ENCODE assay signal across 19 cellular contexts in the genomic region with DNA sequence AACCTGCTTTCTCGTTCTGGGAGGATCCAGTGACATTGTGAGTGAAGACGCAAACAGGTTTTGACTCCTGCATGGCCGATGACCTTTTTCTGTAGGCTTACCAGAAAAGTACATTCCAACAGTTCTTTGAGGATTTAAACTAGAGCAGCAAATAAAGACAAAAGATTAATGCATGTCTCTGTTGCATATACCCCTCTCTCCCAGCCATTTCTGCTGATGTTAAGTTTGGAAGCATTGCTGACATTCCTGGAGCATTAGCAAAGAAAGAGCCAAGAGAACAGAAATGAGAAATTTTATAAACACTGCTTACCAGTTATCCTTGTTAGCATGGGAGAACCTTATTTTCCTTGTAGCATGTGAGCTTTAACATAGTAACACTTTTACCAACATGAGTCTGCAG. TPM values are rescaled to one million over a fixed set of nuclear protein-coding genes. Genes with fewer than 3 reads are reported as not detected.
DNase-seq lines count a peak whose midpoint lies in the region; ATAC-seq and TF ChIP-seq lines count a peak whose summit lies in the region.
"Had no signal": no experiment of that assay in that cellular context is flagged by ENCODE, and none has a peak within 500 bp of the region (broad histone marks: within the 10 kb centered on the region; RNA-seq: fewer than 3 reads in every experiment).

No MANE protein-coding gene starts in this region.

- dilution Hi-C loops in IMR-90 (cut with HindIII; ENCODE audit: low sequenced_read_pairs, unreplicated experiment) = no loop called here

- POLR2A ChIA-PET in IMR-90 (lab: Charles Lee; ENCODE audit: unreplicated experiment) = no interaction called here

- no peak for TF ChIP-seq RAD21 in IMR-90 (IDR thresholded peaks at IDR 0.05; ENCODE audit: low read length)

- DNase-seq in AG08396 (ENCODE audit: low spot score) (peak; percentile 42), IMR-90 (peak; percentile 91), choroid plexus epithelial cell (ENCODE audit: low read depth) (peak; percentile 90), left lung (no peak), NOMO-1 treated with dmso at 0.1 percent for 144 hours (lab: John Stamatoyannopoulos, UW; ENCODE audit: unreplicated experiment) (no peak), posterior cingulate gyrus (no peak), NCI-H446 treated with DMSO at 0.1 percent for 48 hours (lab: John Stamatoyannopoulos, UW) (no peak)
- DNase-seq in activated naive CD4-positive, alpha-beta T cell treated with anti-CD3 and anti-CD28 coated beads for 36 hours = no peak
- DNase-seq: ACHN; activated T-cell treated with anti-CD3 and anti-CD28 coated beads, Interleukin-2, amount 50 U/mL, for 4 hours; Calu3; GF-D8; head of caudate nucleus; NCI-H1694 treated with DMSO at 0.1 percent for 48 hours; OCI-M1; pancreas; small intestine; stimulated activated naive CD4-positive, alpha-beta T cell treated with Interleukin-2 at 50 U/mL for 16 hours had no signal

- peak overlapping the region; percentile 91 for H3K14ac ChIP-seq in IMR-90 (replicated peaks; ENCODE audit: low read depth, low read length)

- H3K4me1 ChIP-seq in IMR-90 (ENCODE audit: control insufficient read depth, insufficient read depth, low read length) (peaks cover 12% of the 10 kb centered on the region), left lung (peaks cover 3 to 9% of the 10 kb centered on the region in 2 donors)
- H3K4me1 ChIP-seq: pancreas, vagina had no signal

- H4K8ac ChIP-seq in IMR-90 (ENCODE audit: low read depth in 2 of 2, low read length in 2 of 2) = peak overlapping the region; percentile 45 to 97; a peak in 3 of 4 replicates

- no peak overlapping the region for H3K4me3 Mint-ChIP-seq in activated naive CD4-positive, alpha-beta T cell treated with anti-CD3 and anti-CD28 coated beads for 36 hours
- H3K4me3 Mint-ChIP-seq: activated T-cell treated with anti-CD3 and anti-CD28 coated beads, Interleukin-2, amount 50 U/mL, for 4 hours had no signal

- in situ Hi-C loops in IMR-90 (cut with MboI; ENCODE audit: low sequenced_read_pairs) = no loop called here

- TF ChIP-seq CTCF in IMR-90 (conservative IDR thresholded peaks at IDR 0.05; ENCODE audit: low read depth, low read length) = no peak
- no peak for TF ChIP-seq CTCF in choroid plexus epithelial cell (conservative IDR thresholded peaks at IDR 0.05; ENCODE audit: low read depth, low read length)
- no peak for TF ChIP-seq CTCF in left lung (IDR thresholded peaks at IDR 0.05)

- no peaks in the 10 kb centered on the region for H3K27me3 Mint-ChIP-seq in activated naive CD4-positive, alpha-beta T cell treated with anti-CD3 and anti-CD28 coated beads for 36 hours (ENCODE audit: low read depth)

- WGBS in IMR-90 (ENCODE audit: extremely low coverage in 2 of 2, insufficient read length in 1 of 2), 2 experiments = 60% methylated on average over 1 of the region's 3 CpGs; no CpG with 5 or more reads in 1 of the 2 experiments

- H4K20me1 ChIP-seq in IMR-90 (ENCODE audit: insufficient read depth, low read length) = no peaks in the 10 kb centered on the region

- no peaks in the 10 kb centered on the region for H3K9me3 Mint-ChIP-seq in activated naive CD4-positive, alpha-beta T cell treated with anti-CD3 and anti-CD28 coated beads for 36 hours
- H3K9me3 Mint-ChIP-seq: activated T-cell treated with anti-CD3 and anti-CD28 coated beads, Interleukin-2, amount 50 U/mL, for 4 hours had no signal

- H3K23ac ChIP-seq in IMR-90 (ENCODE audit: low read depth, low read length) = peak overlapping the region; percentile 77; the same call in 1 of the 2 replicates

- H2AFZ ChIP-seq in IMR-90 (replicated peaks; ENCODE audit: low read length, poor library complexity) = no peak overlapping the region

- ATAC-seq in IMR-90 (ENCODE audit: low read depth) (peak; percentile 98), left lung (no peak)
- ATAC-seq: activated T-cell treated with anti-CD3 and anti-CD28 coated beads, Interleukin-2, amount 50 U/mL, for 4 hours; pancreas had no signal

- peak overlapping the region; percentile 92; the same call in 1 of the 2 replicates for H2AK5ac ChIP-seq in IMR-90 (ENCODE audit: low read depth, low read length)

- H2AK9ac ChIP-seq in IMR-90 (replicated peaks; ENCODE audit: low read depth, low read length, poor library complexity) = no peak overlapping the region

- H2BK120ac ChIP-seq in IMR-90 (ENCODE audit: low read depth, low read length) = peak overlapping the region; percentile 95

- peak overlapping the region; percentile 99 for H2BK5ac ChIP-seq in IMR-90 (ENCODE audit: low read depth, low read length, poor library complexity, severe bottlenecking)

- peak overlapping the region; percentile 98 for H3K18ac ChIP-seq in IMR-90 (ENCODE audit: low read depth, low read length)

- peak overlapping the region; percentile 87 for H2BK15ac ChIP-seq in IMR-90 (ENCODE audit: low read depth, low read length)

- peak overlapping the region; percentile 98 for H3K4ac ChIP-seq in IMR-90 (ENCODE audit: low read depth, low read length)

- H3K9ac ChIP-seq in IMR-90 (ENCODE audit: low read depth, low read length) = peak overlapping the region; percentile 65; the same call in 1 of the 2 replicates

- H3K27me3 ChIP-seq in IMR-90 (ENCODE audit: control insufficient read depth, insufficient read depth, low read length) (no peaks in the 10 kb centered on the region), left lung (no peaks in the 10 kb centered on the region)
- H3K27me3 ChIP-seq: pancreas, vagina had no signal

- H4K91ac ChIP-seq in IMR-90 (ENCODE audit: insufficient read depth, low read depth, low read length) = peak overlapping the region; percentile 98

- H2BK20ac ChIP-seq in IMR-90 (ENCODE audit: low read depth, low read length) = peak overlapping the region; percentile 95

- H4K5ac ChIP-seq in IMR-90 (ENCODE audit: low read depth, low read length) = peak overlapping the region; percentile 98

- no peak for TF ChIP-seq POLR2A in IMR-90 (IDR thresholded peaks at IDR 0.05; ENCODE audit: low read depth, low read length)

- H3K9me3 ChIP-seq in IMR-90 (ENCODE audit: control insufficient read depth, insufficient read depth, low read length) (no peaks in the 10 kb centered on the region), left lung (no peaks in the 10 kb centered on the region)
- H3K9me3 ChIP-seq: pancreas, vagina had no signal

- H3K4me1 Mint-ChIP-seq in activated naive CD4-positive, alpha-beta T cell treated with anti-CD3 and anti-CD28 coated beads for 36 hours (ENCODE audit: low read depth) = peaks cover 8% of the 10 kb centered on the region

- H3K4me3 ChIP-seq in IMR-90 (ENCODE audit: insufficient read depth, low read depth, low read length) (no peak overlapping the region), choroid plexus epithelial cell (ENCODE audit: low read depth, low read length) (no peak overlapping the region), left lung (no peak overlapping the region)
- H3K4me3 ChIP-seq: pancreas, vagina had no signal

- peaks cover 8% of the 10 kb centered on the region for H3K36me3 ChIP-seq in IMR-90 (ENCODE audit: control insufficient read depth, insufficient read depth, low read length)
- H3K36me3 ChIP-seq in left lung = peaks cover 0 to 59% of the 10 kb centered on the region in 2 donors

- peaks cover 34% of the 10 kb centered on the region for H3K36me3 Mint-ChIP-seq in activated naive CD4-positive, alpha-beta T cell treated with anti-CD3 and anti-CD28 coated beads for 36 hours (ENCODE audit: low read depth)

- intact Hi-C loops in IMR-90 (cut with micrococcal nuclease) = no loop called here
- intact Hi-C loops in left lung (cut with DNase I) = no loop called here
- intact Hi-C loops in posterior cingulate gyrus (cut with DNase I) = no loop called here
- intact Hi-C loops in activated naive CD4-positive, alpha-beta T cell treated with anti-CD3 and anti-CD28 coated beads for 36 hours (cut with micrococcal nuclease) = no loop called here

- peaks cover 4% of the 10 kb centered on the region; the same call in 1 of the 2 replicates for H3K9me1 ChIP-seq in IMR-90 (ENCODE audit: insufficient read depth, low read length)

- H3K56ac ChIP-seq in IMR-90 (ENCODE audit: extremely low read depth, insufficient read depth, low read length) = peak overlapping the region; percentile 80

- H3K4me2 ChIP-seq in IMR-90 (ENCODE audit: low read depth, low read length) = peak overlapping the region; percentile 68

- H3K27ac ChIP-seq in IMR-90 (ENCODE audit: insufficient read depth, low read length) (peak overlapping the region; percentile 98; the same call in 1 of the 2 replicates), left lung (peak overlapping the region; percentile 8 to 39)
- H3K27ac ChIP-seq: pancreas, vagina had no signal

- no TSS peak for BruUV-seq in IMR-90 (replicated peaks; lab: Mats Ljungman, UMichigan)

- H3K27ac Mint-ChIP-seq in activated naive CD4-positive, alpha-beta T cell treated with anti-CD3 and anti-CD28 coated beads for 36 hours = no peak overlapping the region

- peaks cover 27 to 48% of the 10 kb centered on the region in 2 experiments for H3K79me1 ChIP-seq in IMR-90 (ENCODE audit: low read depth in 1 of 2, low read length in 2 of 2)

- CTCF ChIA-PET in IMR-90 (lab: Yijun Ruan, JAX) = interaction anchor here (1.0 to 1.1 kb wide), 2 partner anchors 19 to 287 kb away, joined by 3 to 4 read pairs; no protein-coding TSS in a partner anchor
- CTCF ChIA-PET in activated naive CD4-positive, alpha-beta T cell treated with anti-CD3 and anti-CD28 coated beads for 36 hours (lab: Charles Lee) = no interaction called here

TF ChIP-seq in IMR-90, 13 proteins besides CTCF, POLR2A, EP300 and RAD21:
- peak; percentile 76 for TF ChIP-seq MAFK (IDR thresholded peaks at IDR 0.05; ENCODE audit: low read depth, low read length)
- TF ChIP-seq FOS (IDR thresholded peaks at IDR 0.05; ENCODE audit: low read depth, low read length) = no peak
TF ChIP-seq in IMR-90: peak in this region for 1.

RNA-seq across cellular contexts. Expression of a gene that starts 49.3 kb away (rescaled TPM):
- total RNA-seq in IMR-90 (2012; rRNA removed) = 16.9 and 17.7 TPM in 2 replicates
- polyA plus RNA-seq in IMR-90 (2012; rRNA removed) = 8.8 and 10.3 TPM in 2 replicates
- 6.3 and 10.9 TPM in 2 replicates for polyA plus RNA-seq in IMR-90 (2012; cell fraction: cytosol; rRNA removed)
- 8.6 and 22.7 TPM in 2 replicates for polyA plus RNA-seq in IMR-90 (2012; cell fraction: nucleus; rRNA removed; ENCODE audit: low replicate concordance)
- total RNA-seq in left lung = 10 to 100 TPM; 18.9 to 21.9 TPM
- total RNA-seq in activated naive CD4-positive, alpha-beta T cell treated with anti-CD3 and anti-CD28 coated beads for 36 hours = 10 to 100 TPM; 13.7 to 14.6 TPM

Comparison
In these comparisons a context has a peak if more than half of its experiments do, and no peak if none do; other contexts are left out.
1. DNase-seq: peak in AG08396 (single experiment), IMR-90 (single experiment) and choroid plexus epithelial cell (single experiment); none in left lung (0 of 2), NOMO-1 treated with dmso at 0.1 percent for 144 hours (single experiment), posterior cingulate gyrus (0 of 10), activated naive CD4-positive, alpha-beta T cell treated with anti-CD3 and anti-CD28 coated beads for 36 hours (single experiment) and NCI-H446 treated with DMSO at 0.1 percent for 48 hours (single experiment).